In the genomic region with DNA sequence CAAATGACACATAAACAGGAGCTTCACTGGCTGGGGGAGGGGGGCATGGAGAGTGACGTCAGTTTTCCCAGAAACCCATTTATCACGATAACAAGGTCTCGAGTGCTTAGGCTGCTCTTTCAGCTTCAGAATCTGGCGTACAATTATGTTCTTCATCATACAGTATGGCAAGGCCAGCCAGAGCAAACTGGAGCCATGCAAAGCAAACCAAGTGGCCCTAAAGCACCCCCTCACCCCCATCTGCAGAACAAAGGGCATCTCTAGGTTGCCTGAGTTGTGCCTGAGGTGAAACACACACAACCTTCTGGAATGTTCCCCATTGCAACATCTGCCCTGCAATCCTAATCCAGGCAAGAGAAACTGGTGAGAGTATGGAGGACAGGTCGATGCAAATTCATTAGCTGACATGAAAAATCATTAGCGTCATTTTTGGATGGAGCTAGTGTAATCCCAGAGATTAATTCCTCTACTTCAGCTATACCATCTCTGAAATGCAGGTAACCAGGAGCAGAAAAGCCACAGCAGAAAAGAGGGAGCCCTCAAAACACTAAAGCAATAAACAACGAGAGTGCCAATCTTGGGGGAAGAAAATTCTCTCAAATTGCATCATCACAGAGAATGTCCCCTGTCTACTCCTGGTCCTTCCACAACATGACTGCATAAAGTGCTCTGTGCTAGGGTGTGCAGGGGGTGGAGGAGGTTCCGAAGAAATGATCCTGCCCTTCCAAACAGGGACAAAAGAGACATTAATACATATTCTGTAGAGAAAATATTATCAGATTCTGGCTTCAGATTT, we compare ENCODE assay signal across 8 cellular contexts. TPM values are rescaled to one million over a fixed set of nuclear protein-coding genes. Genes with fewer than 3 reads are reported as not detected.
A peak's percentile ranks its signal among the peaks of the same experiment; 100 is the strongest.
DNase-seq lines count a peak whose midpoint lies in the region; ATAC-seq and TF ChIP-seq lines count a peak whose summit lies in the region.

No MANE protein-coding gene starts in this region.

- DNase-seq in HL-60 (ENCODE audit: low read depth in 1 of 2, low spot score in 1 of 2) (peak; percentile 24 to 34), T-helper 9 cell (peak; percentile 32), body of pancreas (no peak), left lung (no peak), DMS153 treated with DMSO at 0.1 percent for 48 hours (lab: John Stamatoyannopoulos, UW; ENCODE audit: unreplicated experiment) (no peak)
- peak; percentile 51 for DNase-seq in effector CD4-positive, alpha-beta T cell
- DNase-seq in stimulated activated CD4-positive, alpha-beta T cell treated with anti-CD3 and anti-CD28 coated beads, Interleukin-15, amount 100 ng/mL, for 24 hours, result peak; percentile 77

- intact Hi-C loops in body of pancreas (cut with DNase I) (no loop called here), left lung (cut with DNase I) (no loop called here)

- ATAC-seq in body of pancreas, result no peak
- ATAC-seq in left lung, result no peak
- ATAC-seq in HG03135 (IDR thresholded peaks at IDR 0.05; ENCODE audit: unreplicated experiment), result no peak

- H3K36me3 ChIP-seq in body of pancreas (replicated peaks in 1 of 2; ENCODE audit: insufficient read depth in 1 of 2, low read depth in 2 of 2), result no peaks in the 10 kb centered on the region
- no peaks in the 10 kb centered on the region for H3K36me3 ChIP-seq in left lung

- H3K9me3 ChIP-seq in body of pancreas (no peaks in the 10 kb centered on the region), left lung (no peaks in the 10 kb centered on the region)

- TF ChIP-seq CTCF in HL-60 (IDR thresholded peaks at IDR 0.05; ENCODE audit: insufficient read depth, low read length) (no peak), body of pancreas (IDR thresholded peaks at IDR 0.05) (no peak), left lung (IDR thresholded peaks at IDR 0.05) (no peak)

- H3K27me3 ChIP-seq in HL-60 (ENCODE audit: insufficient read depth, poor library complexity, severe bottlenecking), result no peaks in the 10 kb centered on the region
- H3K27me3 ChIP-seq in body of pancreas, result no peaks in the 10 kb centered on the region
- H3K27me3 ChIP-seq in left lung, result no peaks in the 10 kb centered on the region

- peak overlapping the region; percentile 89 for H3K27ac ChIP-seq in HL-60 (replicated peaks)
- no peak overlapping the region for H3K27ac ChIP-seq in body of pancreas
- H3K27ac ChIP-seq in left lung, result no peak overlapping the region

- H3K4me1 ChIP-seq in body of pancreas, result peaks cover 6% of the 10 kb centered on the region
- peaks cover 0 to 34% of the 10 kb centered on the region in 2 donors for H3K4me1 ChIP-seq in left lung

- H3K4me3 ChIP-seq in HL-60 (replicated peaks; ENCODE audit: insufficient read depth, low read length) (peak overlapping the region; percentile 72), body of pancreas (no peak overlapping the region), left lung (peak overlapping the region in 1 of 2 donors; percentile 64)

- WGBS in body of pancreas, 2 donors, result 21 to 34% methylated on average over 7 to 8 of the region's 8 CpGs

- no peak for TF ChIP-seq POLR2A in body of pancreas (IDR thresholded peaks at IDR 0.05)

RNA-seq across cellular contexts. Expression of a gene that starts 1.8 kb away (rescaled TPM):
- total RNA-seq in body of pancreas, result 1 to 10 TPM; 4.9 to 6.7 TPM
- 10 to 100 TPM; 19.1 to 20.3 TPM for total RNA-seq in left lung

Comparison
In these comparisons a context has a peak if more than half of its experiments do, and no peak if none do; other contexts are left out.
1. DNase-seq: peak in HL-60 (2 of 2), T-helper 9 cell (single experiment), effector CD4-positive, alpha-beta T cell (single experiment) and stimulated activated CD4-positive, alpha-beta T cell treated with anti-CD3 and anti-CD28 coated beads, Interleukin-15, amount 100 ng/mL, for 24 hours (single experiment); none in body of pancreas (0 of 4), left lung (0 of 2) and DMS153 treated with DMSO at 0.1 percent for 48 hours (single experiment).